In the genomic region with DNA sequence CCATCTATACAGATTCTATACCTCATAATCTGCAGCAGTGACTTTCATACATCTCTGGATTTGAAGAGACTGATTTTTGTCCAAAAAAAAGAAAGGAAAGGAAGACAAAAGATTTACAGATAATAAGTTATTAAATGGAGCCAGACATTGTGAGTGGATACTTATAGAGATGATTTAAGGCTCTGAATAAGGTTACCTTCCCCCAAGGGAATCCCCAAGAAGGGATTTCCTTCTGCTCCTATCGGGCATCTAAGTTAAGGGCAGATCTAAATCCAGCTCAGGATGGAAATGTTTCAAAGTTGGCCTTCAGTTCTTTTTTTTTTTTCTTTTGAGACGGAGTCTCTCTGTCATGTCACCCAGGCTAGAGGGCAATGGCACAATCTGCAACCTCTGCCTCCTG, we compare ENCODE assay signal across 23 cellular contexts.
"Had no signal": no experiment of that assay in that cellular context is flagged by ENCODE, and none has a peak within 500 bp of the region (broad histone marks: within the 10 kb centered on the region; RNA-seq: fewer than 3 reads in every experiment).

No MANE protein-coding gene starts in this region.

- H3K4me3 ChIP-seq: MG63, SJSA1, SK-N-MC had no signal

- H3K36me3 ChIP-seq: MG63, SJSA1 had no signal

- H3K4me1 ChIP-seq: SJSA1 had no signal

- DNase-seq: Karpas-422; KG1; MG63; NCI-H1092 treated with DMSO at 0.1 percent for 48 hours; NCI-H1436; NCI-H187; NCI-H2029; NCI-H2081 treated with DMSO at 0.1 percent for 48 hours; NCI-H2171; NCI-H226; NCI-H446; NCI-H510A; NCI-H524 treated with DMSO at 0.1 percent for 48 hours; NCI-H69; NCI-H774; NK-92 treated with Interleukin-12 subunit alpha and Interleukin-12 subunit beta, amount 100 ng/mL, for 24 hours; OCI-M1; Right ventricle myocardium superior; RPMI8226; SIG-M5 had no signal

- H3K27ac ChIP-seq: SJSA1, SK-N-MC had no signal

- H3K9me3 ChIP-seq: MG63, SJSA1 had no signal

- FAIRE-seq: RCC 7860 had no signal

- H3K27me3 ChIP-seq: MG63 had no signal
